ENCODE assay signal across 10 cellular contexts in the genomic region with DNA sequence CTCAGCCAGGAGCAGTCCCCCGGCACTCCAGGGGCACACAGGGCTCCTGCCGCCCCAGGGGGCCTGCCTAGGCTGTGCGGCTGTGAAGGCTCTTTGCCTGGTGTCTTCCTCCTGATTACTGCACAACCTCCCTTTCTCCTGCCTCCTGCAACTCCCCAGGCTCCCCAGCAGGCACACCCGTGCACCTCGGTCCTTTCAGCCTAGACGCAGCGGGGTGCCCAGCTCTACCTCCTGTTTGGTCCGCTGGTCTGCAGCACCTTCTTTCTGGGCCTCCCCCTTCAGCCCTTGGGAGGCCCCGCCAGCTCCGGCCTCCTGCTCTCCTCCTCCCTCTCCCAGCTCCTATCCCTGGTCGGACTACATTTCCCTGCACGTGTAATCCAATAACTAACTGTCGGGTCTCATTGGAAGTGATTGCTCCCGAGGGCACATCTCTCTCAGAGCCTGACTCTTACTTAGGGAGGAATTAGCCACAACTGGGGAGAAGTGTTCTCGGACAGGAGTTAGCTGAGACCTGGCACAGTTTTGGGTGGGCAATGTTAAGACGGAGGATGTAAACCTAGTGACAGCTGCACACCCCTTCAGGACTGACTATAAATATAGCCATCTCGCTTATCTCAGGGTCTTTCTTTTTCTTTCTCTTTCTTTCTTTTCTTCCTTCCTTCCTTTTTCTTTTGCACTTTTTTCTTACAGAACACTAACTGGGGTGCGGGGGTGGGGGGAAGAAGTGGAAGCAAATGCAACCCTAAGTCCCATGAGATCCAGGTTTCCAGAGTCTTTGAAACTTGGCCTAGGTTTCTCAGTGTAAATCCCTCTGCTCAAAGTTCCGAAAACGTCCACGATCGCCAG. TPM values are rescaled to one million over a fixed set of nuclear protein-coding genes. Genes with fewer than 3 reads are reported as not detected.
DNase-seq lines count a peak whose midpoint lies in the region; ATAC-seq and TF ChIP-seq lines count a peak whose summit lies in the region.
"Had no signal": no experiment of that assay in that cellular context is flagged by ENCODE, and none has a peak within 500 bp of the region (broad histone marks: within the 10 kb centered on the region; RNA-seq: fewer than 3 reads in every experiment).

No MANE protein-coding gene starts in this region.

- RAD21 ChIA-PET in HCT116 (lab: Charles Lee; ENCODE audit: low non-redundant PET in 1 of 2, low total read pairs in 2 of 2, uncharacterized antibody in 2 of 2, unreplicated experiment in 2 of 2) = no interaction called here

- no peak overlapping the region for H3K4me3 ChIP-seq in CD4-positive, CD25-positive, alpha-beta regulatory T cell (ENCODE audit: low read depth, low read length)
- H3K4me3 ChIP-seq in HCT116 (replicated peaks in 1 of 2; ENCODE audit: low read depth in 1 of 2, low read length in 2 of 2) (no peak overlapping the region), colonic mucosa (peak overlapping the region; percentile 19), mucosa of descending colon (no peak overlapping the region)

- no peaks in the 10 kb centered on the region for H3K79me2 ChIP-seq in HCT116 (ENCODE audit: insufficient read depth, low read length)

- no peaks in the 10 kb centered on the region for H4K20me1 ChIP-seq in HCT116 (ENCODE audit: insufficient read depth)

- intact Hi-C loops in HCT116 (cut with micrococcal nuclease) (no loop called here), colonic mucosa (cut with DNase I) (no loop called here), mucosa of descending colon (cut with DNase I, micrococcal nuclease) (loop anchor here in 1 of 2 donors (10.0 kb wide), 1 partner anchor 594 kb away; no protein-coding TSS in a partner anchor)

- no peak overlapping the region for H3K27ac ChIP-seq in CD4-positive, CD25-positive, alpha-beta regulatory T cell (ENCODE audit: insufficient read depth, low read length, poor library complexity, severe bottlenecking)
- no peak overlapping the region for H3K27ac ChIP-seq in HCT116 (ENCODE audit: low read depth, low read length)
- peak overlapping the region; percentile 66 for H3K27ac ChIP-seq in colonic mucosa

- no peak for TF ChIP-seq CTCF in HCT116 (IDR thresholded peaks at IDR 0.05 in 2 of 3, conservative IDR thresholded peaks at IDR 0.05 in 1 of 3; ENCODE audit: borderline replicate concordance in 1 of 3, insufficient read depth in 1 of 3, low read depth in 2 of 3, low read length in 2 of 3)
- no peak for TF ChIP-seq CTCF in colonic mucosa (IDR thresholded peaks at IDR 0.05)
- TF ChIP-seq CTCF in mucosa of descending colon (IDR thresholded peaks at IDR 0.05) = no peak

- H3K36me3 Mint-ChIP-seq in CD4-positive, CD25-positive, alpha-beta regulatory T cell = no peaks in the 10 kb centered on the region
- H3K36me3 Mint-ChIP-seq in naive thymus-derived CD8-positive, alpha-beta T cell = peaks cover 0 to 5% (median 2%) of the 10 kb centered on the region in 3 donors

- peaks cover 69% of the 10 kb centered on the region for H3K27me3 Mint-ChIP-seq in CD4-positive, CD25-positive, alpha-beta regulatory T cell
- H3K27me3 Mint-ChIP-seq in naive thymus-derived CD8-positive, alpha-beta T cell = peaks cover 37 to 81% (median 65%) of the 10 kb centered on the region in 5 donors

- DNase-seq in CD4-positive, CD25-positive, alpha-beta regulatory T cell = no peak
- DNase-seq in HCT116 (ENCODE audit: low read depth, low spot score) (no peak), colonic mucosa (no peak), left lobe of liver (ENCODE audit: low spot score) (no peak), NCI-H510A (lab: John Stamatoyannopoulos, UW) (no peak), mucosa of descending colon (no peak)
- no peak for DNase-seq in naive thymus-derived CD8-positive, alpha-beta T cell
- DNase-seq: NCI-H1930, T1000 had no signal

- peaks cover 25% of the 10 kb centered on the region for H3K27me3 ChIP-seq in CD4-positive, CD25-positive, alpha-beta regulatory T cell (ENCODE audit: control insufficient read depth, insufficient read depth, low read length)
- H3K27me3 ChIP-seq in HCT116 (ENCODE audit: insufficient read depth, low read length) (no peaks in the 10 kb centered on the region), colonic mucosa (peaks cover 84% of the 10 kb centered on the region)

- TF ChIP-seq RAD21 in HCT116 (IDR thresholded peaks at IDR 0.05; ENCODE audit: low read depth) = no peak

- no peak overlapping the region for H2AFZ ChIP-seq in HCT116 (ENCODE audit: low read depth, low read length, poor library complexity, severe bottlenecking)

- peaks cover 0 to 6% (median 0%) of the 10 kb centered on the region in 7 donors for H3K9me3 Mint-ChIP-seq in CD4-positive, CD25-positive, alpha-beta regulatory T cell
- no peaks in the 10 kb centered on the region for H3K9me3 Mint-ChIP-seq in naive thymus-derived CD8-positive, alpha-beta T cell

- peak overlapping the region in 3 of 4 donors; percentile 58 to 81 (median 67) for H3K4me3 Mint-ChIP-seq in CD4-positive, CD25-positive, alpha-beta regulatory T cell
- H3K4me3 Mint-ChIP-seq in naive thymus-derived CD8-positive, alpha-beta T cell = peak overlapping the region; percentile 67 to 88 (median 78)

- H3K4me1 ChIP-seq in CD4-positive, CD25-positive, alpha-beta regulatory T cell (ENCODE audit: control insufficient read depth, insufficient read depth, low read length, poor library complexity, severe bottlenecking) = peaks cover 25% of the 10 kb centered on the region
- no peaks in the 10 kb centered on the region for H3K4me1 ChIP-seq in HCT116 (ENCODE audit: control insufficient read depth in 1 of 2, insufficient read depth in 2 of 2, low read length in 2 of 2)
- no peaks in the 10 kb centered on the region for H3K4me1 ChIP-seq in colonic mucosa
- H3K4me1 ChIP-seq in mucosa of descending colon (ENCODE audit: low read depth) = peaks cover 4% of the 10 kb centered on the region

- H3K9ac ChIP-seq in HCT116 (ENCODE audit: low read length) (no peak overlapping the region), colonic mucosa (ENCODE audit: low read depth in 2 of 2, low read length in 2 of 2) (peak overlapping the region; percentile 63)

- no peak for TF ChIP-seq POLR2A in HCT116 (IDR thresholded peaks at IDR 0.05; ENCODE audit: borderline replicate concordance, extremely low read depth, insufficient read depth, insufficient read length)

- no peaks in the 10 kb centered on the region for H3K9me3 ChIP-seq in CD4-positive, CD25-positive, alpha-beta regulatory T cell (ENCODE audit: control insufficient read depth in 2 of 2, low read length in 2 of 2)
- H3K9me3 ChIP-seq in HCT116 (ENCODE audit: control insufficient read depth in 1 of 2, insufficient read depth in 1 of 2, low read depth in 1 of 2, low read length in 2 of 2) (no peaks in the 10 kb centered on the region), colonic mucosa (no peaks in the 10 kb centered on the region), mucosa of descending colon (no peaks in the 10 kb centered on the region)

- ATAC-seq in CD4-positive, CD25-positive, alpha-beta regulatory T cell (ENCODE audit: low read depth in 2 of 2) = no peak
- peak; percentile 32; the same call in 1 of the 2 replicates for ATAC-seq in HCT116
- peak in 1 of 2 donors; percentile 34 for ATAC-seq in naive thymus-derived CD8-positive, alpha-beta T cell
- ATAC-seq in left lobe of liver = no peak
- no peak for ATAC-seq in GM21717 (IDR thresholded peaks at IDR 0.05; ENCODE audit: unreplicated experiment)
- no peak for ATAC-seq in mucosa of descending colon

- CTCF ChIA-PET in HCT116 (lab: Charles Lee) = no interaction called here

- no peak overlapping the region for H3K4me2 ChIP-seq in HCT116 (ENCODE audit: low read length)

- H3K36me3 ChIP-seq in CD4-positive, CD25-positive, alpha-beta regulatory T cell (ENCODE audit: control insufficient read depth, insufficient read depth, low read length) = no peaks in the 10 kb centered on the region
- H3K36me3 ChIP-seq in HCT116 (ENCODE audit: control insufficient read depth in 1 of 2, insufficient read depth in 2 of 2, low read length in 2 of 2) = no peaks in the 10 kb centered on the region
- no peaks in the 10 kb centered on the region for H3K36me3 ChIP-seq in colonic mucosa
- no peaks in the 10 kb centered on the region for H3K36me3 ChIP-seq in mucosa of descending colon (ENCODE audit: low read depth)

- peaks cover 5 to 46% (median 13%) of the 10 kb centered on the region in 4 donors for H3K4me1 Mint-ChIP-seq in CD4-positive, CD25-positive, alpha-beta regulatory T cell
- peaks cover 15 to 36% (median 33%) of the 10 kb centered on the region in 4 donors for H3K4me1 Mint-ChIP-seq in naive thymus-derived CD8-positive, alpha-beta T cell

- H3K27ac Mint-ChIP-seq in CD4-positive, CD25-positive, alpha-beta regulatory T cell = no peak overlapping the region
- H3K27ac Mint-ChIP-seq in naive thymus-derived CD8-positive, alpha-beta T cell = peak overlapping the region in 1 of 10 donors; percentile 42

- POLR2A ChIA-PET in HCT116 (lab: Charles Lee) = no interaction called here
- POLR2A ChIA-PET in naive thymus-derived CD8-positive, alpha-beta T cell (lab: Charles Lee) = no interaction called here

- H3K9me2 ChIP-seq in HCT116 (ENCODE audit: insufficient read depth) = no peaks in the 10 kb centered on the region

- BruUV-seq in HCT116 (replicated peaks; lab: Mats Ljungman, UMichigan) = no TSS peak

TF ChIP-seq in HCT116, 20 proteins besides CTCF, POLR2A, EP300 and RAD21 (continues in another document):
- TF ChIP-seq YY1 (IDR thresholded peaks at IDR 0.05; ENCODE audit: extremely low read depth, insufficient replicate concordance, low read depth, low read length) (no peak), SIN3A (IDR thresholded peaks at IDR 0.05; ENCODE audit: low read depth) (no peak), JUND (IDR thresholded peaks at IDR 0.05) (no peak), ELF1 (IDR thresholded peaks at IDR 0.05; ENCODE audit: borderline replicate concordance, low read depth) (no peak), CEBPB (IDR thresholded peaks at IDR 0.05; ENCODE audit: low read depth) (no peak)
- TF ChIP-seq, protein P1, sequence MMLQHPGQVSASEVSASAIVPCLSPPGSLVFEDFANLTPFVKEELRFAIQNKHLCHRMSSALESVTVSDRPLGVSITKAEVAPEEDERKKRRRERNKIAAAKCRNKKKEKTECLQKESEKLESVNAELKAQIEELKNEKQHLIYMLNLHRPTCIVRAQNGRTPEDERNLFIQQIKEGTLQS (IDR thresholded peaks at IDR 0.05) = no peak
- TF ChIP-seq, protein P2, sequence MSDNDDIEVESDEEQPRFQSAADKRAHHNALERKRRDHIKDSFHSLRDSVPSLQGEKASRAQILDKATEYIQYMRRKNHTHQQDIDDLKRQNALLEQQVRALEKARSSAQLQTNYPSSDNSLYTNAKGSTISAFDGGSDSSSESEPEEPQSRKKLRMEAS (IDR thresholded peaks at IDR 0.05) = no peak

RNA-seq across cellular contexts. Expression of a gene that starts 1.1 kb away (rescaled TPM):
- not detected for total RNA-seq in CD4-positive, CD25-positive, alpha-beta regulatory T cell
- polyA plus RNA-seq in CD4-positive, CD25-positive, alpha-beta regulatory T cell = not detected
- not detected for total RNA-seq in HCT116 (2021; ENCODE audit: unreplicated experiment)
- not detected in 2 replicates for polyA plus RNA-seq in HCT116 (2012)
- 1 to 10 TPM; 4.2 to 8.4 TPM for total RNA-seq in colonic mucosa
- total RNA-seq in naive thymus-derived CD8-positive, alpha-beta T cell = not detected
- polyA plus RNA-seq in naive thymus-derived CD8-positive, alpha-beta T cell = not detected
- not detected for total RNA-seq in left lobe of liver
- 10 to 100 TPM in 1 of 3 donors, 1 to 10 TPM in 2; 6.9 to 68.1 (median 7.1) TPM for total RNA-seq in mucosa of descending colon
